9 cellular contexts compared by ENCODE assay signal in genomic region chr16:2511996-2512919, GRCh38. TPM values are rescaled to one million over a fixed set of nuclear protein-coding genes. Genes with fewer than 3 reads are reported as not detected.
DNase-seq lines count a peak whose midpoint lies in the region; ATAC-seq and TF ChIP-seq lines count a peak whose summit lies in the region.
"Had no signal": no experiment of that assay in that cellular context is flagged by ENCODE, and none has a peak within 500 bp of the region (broad histone marks: within the 10 kb centered on the region; RNA-seq: fewer than 3 reads in every experiment).

No MANE protein-coding gene starts in this region.

- H3K27me3 Mint-ChIP-seq in activated CD8-positive, alpha-beta T cell treated with anti-CD3 and anti-CD28 coated beads, Interleukin-2, amount 10 ng/mL, durations not matched to agents 7 days and 5 days (ENCODE audit: low read depth), result peaks cover 3% of the 10 kb centered on the region
- H3K27me3 Mint-ChIP-seq in stimulated activated naive CD8-positive, alpha-beta T cell treated with anti-CD3 and anti-CD28 coated beads, Interleukin-15, amount 100 ng/mL, for 72 hours, result no peaks in the 10 kb centered on the region

- no peak for ATAC-seq in activated CD8-positive, alpha-beta T cell treated with anti-CD3 and anti-CD28 coated beads, Interleukin-2, amount 10 ng/mL, durations not matched to agents 7 days and 5 days
- no peak for ATAC-seq in stimulated activated naive CD8-positive, alpha-beta T cell treated with anti-CD3 and anti-CD28 coated beads, Interleukin-15, amount 100 ng/mL, for 72 hours

- peaks cover 8% of the 10 kb centered on the region for H3K36me3 Mint-ChIP-seq in activated CD8-positive, alpha-beta T cell treated with anti-CD3 and anti-CD28 coated beads, Interleukin-2, amount 10 ng/mL, durations not matched to agents 7 days and 5 days (ENCODE audit: low read depth)

- H3K27me3 ChIP-seq in HUES48 (ENCODE audit: control insufficient read depth, insufficient read depth, low read length) (no peaks in the 10 kb centered on the region), iPS-20b (ENCODE audit: insufficient read depth, low read length) (peaks cover 5% of the 10 kb centered on the region; the same call in 1 of the 2 replicates)

- H3K36me3 ChIP-seq in HUES48 (ENCODE audit: control insufficient read depth, insufficient read depth, low read length) (no peaks in the 10 kb centered on the region), iPS-20b (ENCODE audit: insufficient read depth, low read depth, low read length) (0 out of 2 replicates have a peak, but pooled peaks cover 5% of the 10 kb centered on the region)

- POLR2A ChIA-PET in activated CD8-positive, alpha-beta T cell treated with anti-CD3 and anti-CD28 coated beads, Interleukin-2, amount 10 ng/mL, durations not matched to agents 7 days and 5 days (lab: Charles Lee), result interaction anchor here (1.2 kb wide), 1 partner anchor 18 kb away, joined by 4 read pairs; no protein-coding TSS in a partner anchor

- TF ChIP-seq CTCF in coronary artery (IDR thresholded peaks at IDR 0.05), result no peak

- no peaks in the 10 kb centered on the region for H3K9me3 Mint-ChIP-seq in activated CD8-positive, alpha-beta T cell treated with anti-CD3 and anti-CD28 coated beads, Interleukin-2, amount 10 ng/mL, durations not matched to agents 7 days and 5 days (ENCODE audit: insufficient read depth)
- no peaks in the 10 kb centered on the region for H3K9me3 Mint-ChIP-seq in stimulated activated naive CD8-positive, alpha-beta T cell treated with anti-CD3 and anti-CD28 coated beads, Interleukin-15, amount 100 ng/mL, for 72 hours

- CTCF ChIA-PET in activated CD8-positive, alpha-beta T cell treated with anti-CD3 and anti-CD28 coated beads, Interleukin-2, amount 10 ng/mL, durations not matched to agents 7 days and 5 days (lab: Charles Lee), result interaction anchor here (1.0 to 2.0 kb wide), 3 partner anchors 11 to 376 kb away, joined by 3 to 6 read pairs (median 3); partner anchors contain the start of gene PKD1

- H3K4me3 Mint-ChIP-seq in activated CD8-positive, alpha-beta T cell treated with anti-CD3 and anti-CD28 coated beads, Interleukin-2, amount 10 ng/mL, durations not matched to agents 7 days and 5 days, result peak overlapping the region; percentile 69
- H3K4me3 Mint-ChIP-seq in stimulated activated naive CD8-positive, alpha-beta T cell treated with anti-CD3 and anti-CD28 coated beads, Interleukin-15, amount 100 ng/mL, for 72 hours, result peak overlapping the region; percentile 89 to 90

- H3K4me3 ChIP-seq in HUES48 (ENCODE audit: low read depth, low read length) (no peak overlapping the region), iPS-20b (ENCODE audit: low read length) (peak overlapping the region; percentile 66; the same call in 1 of the 2 replicates), coronary artery (no peak overlapping the region)

- no peak for DNase-seq in activated CD8-positive, alpha-beta T cell treated with anti-CD3 and anti-CD28 coated beads, Interleukin-2, amount 10 ng/mL, durations not matched to agents 7 days and 5 days
- DNase-seq in stimulated activated naive CD8-positive, alpha-beta T cell treated with anti-CD3 and anti-CD28 coated beads, Interleukin-15, amount 100 ng/mL, for 72 hours, result no peak
- DNase-seq in coronary artery (ENCODE audit: low spot score) (no peak), NCI-H345 (lab: John Stamatoyannopoulos, UW) (no peak), AG08396 (ENCODE audit: low spot score) (no peak)

- no peaks in the 10 kb centered on the region for H3K9me3 ChIP-seq in HUES48 (ENCODE audit: control insufficient read depth, insufficient read depth, low read length)
- no peaks in the 10 kb centered on the region for H3K9me3 ChIP-seq in iPS-20b (ENCODE audit: insufficient read depth, low read depth, low read length)

- H3K9ac ChIP-seq in HUES48 (ENCODE audit: low read depth, low read length) (0 out of 2 replicates have a peak overlapping the region, but pooled peaks have one; percentile 95), iPS-20b (ENCODE audit: low read depth, low read length) (peak overlapping the region; percentile 86; the same call in 1 of the 2 replicates)

- H3K27ac ChIP-seq in HUES48 (ENCODE audit: low read depth, low read length) (no peak overlapping the region), iPS-20b (ENCODE audit: low read length) (no peak overlapping the region), coronary artery (peak overlapping the region in 1 of 2 donors; percentile 22)

- H3K27ac Mint-ChIP-seq in activated CD8-positive, alpha-beta T cell treated with anti-CD3 and anti-CD28 coated beads, Interleukin-2, amount 10 ng/mL, durations not matched to agents 7 days and 5 days, result peak overlapping the region; percentile 92
- H3K27ac Mint-ChIP-seq in stimulated activated naive CD8-positive, alpha-beta T cell treated with anti-CD3 and anti-CD28 coated beads, Interleukin-15, amount 100 ng/mL, for 72 hours, result peak overlapping the region; percentile 94 to 98

- H3K4me1 ChIP-seq in HUES48 (ENCODE audit: control insufficient read depth, insufficient read depth, low read length) (peaks cover 21% of the 10 kb centered on the region; the same call in 1 of the 2 replicates), iPS-20b (ENCODE audit: insufficient read depth, low read length) (peaks cover 10% of the 10 kb centered on the region)

- peaks cover 56% of the 10 kb centered on the region for H3K4me1 Mint-ChIP-seq in activated CD8-positive, alpha-beta T cell treated with anti-CD3 and anti-CD28 coated beads, Interleukin-2, amount 10 ng/mL, durations not matched to agents 7 days and 5 days (ENCODE audit: low read depth)
- peaks cover 55% of the 10 kb centered on the region for H3K4me1 Mint-ChIP-seq in stimulated activated naive CD8-positive, alpha-beta T cell treated with anti-CD3 and anti-CD28 coated beads, Interleukin-15, amount 100 ng/mL, for 72 hours

RNA-seq across cellular contexts. Expression of gene ATP6V0C, which starts 1.5 kb away (rescaled TPM):
- total RNA-seq in activated CD8-positive, alpha-beta T cell treated with anti-CD3 and anti-CD28 coated beads, Interleukin-2, amount 10 ng/mL, durations not matched to agents 7 days and 5 days, result 100 to 1,000 TPM; 105 to 110 TPM

RNA-seq across cellular contexts. Expression of gene AMDHD2, which starts 7.9 kb away (rescaled TPM):
- total RNA-seq in activated CD8-positive, alpha-beta T cell treated with anti-CD3 and anti-CD28 coated beads, Interleukin-2, amount 10 ng/mL, durations not matched to agents 7 days and 5 days, result 10 to 100 TPM; 54.0 to 58.5 TPM

RNA-seq across cellular contexts. Expression of gene CEMP1, which starts 18.9 kb away (rescaled TPM):
- total RNA-seq in activated CD8-positive, alpha-beta T cell treated with anti-CD3 and anti-CD28 coated beads, Interleukin-2, amount 10 ng/mL, durations not matched to agents 7 days and 5 days, result not detected
- total RNA-seq: endothelial cell of umbilical vein, SK-MEL-5 had no signal

RNA-seq across cellular contexts. Expression of gene PDPK1, which starts 25.6 kb away (rescaled TPM):
- total RNA-seq in activated CD8-positive, alpha-beta T cell treated with anti-CD3 and anti-CD28 coated beads, Interleukin-2, amount 10 ng/mL, durations not matched to agents 7 days and 5 days, result 10 to 100 TPM; 41.2 to 49.6 TPM

RNA-seq across cellular contexts. Expression of gene TBC1D24, which starts 37.3 kb away (rescaled TPM):
- 10 to 100 TPM; 21.1 to 22.4 TPM for total RNA-seq in activated CD8-positive, alpha-beta T cell treated with anti-CD3 and anti-CD28 coated beads, Interleukin-2, amount 10 ng/mL, durations not matched to agents 7 days and 5 days
